ENCODE assay signal across 1 cellular context in genomic region chr14:49875640-49876198, GRCh38.
TF ChIP-seq lines count a peak whose summit lies in the region.

No MANE protein-coding gene starts in this region.

TF ChIP-seq in K562, 482 proteins besides CTCF, POLR2A, EP300 and RAD21 (continued from another document):
- TF ChIP-seq MGA (IDR thresholded peaks at IDR 0.05) (no peak), REST (CRISPR knock-in tag; IDR thresholded peaks at IDR 0.05; ENCODE audit: low read depth) (no peak), PHB2 (IDR thresholded peaks at IDR 0.05; ENCODE audit: low read depth) (no peak), ZBTB2 (IDR thresholded peaks at IDR 0.05) (no peak), RBM39 (optimal IDR thresholded peaks at IDR 0.05; ENCODE audit: low read depth, low read length) (no peak)
